In the genomic region with DNA sequence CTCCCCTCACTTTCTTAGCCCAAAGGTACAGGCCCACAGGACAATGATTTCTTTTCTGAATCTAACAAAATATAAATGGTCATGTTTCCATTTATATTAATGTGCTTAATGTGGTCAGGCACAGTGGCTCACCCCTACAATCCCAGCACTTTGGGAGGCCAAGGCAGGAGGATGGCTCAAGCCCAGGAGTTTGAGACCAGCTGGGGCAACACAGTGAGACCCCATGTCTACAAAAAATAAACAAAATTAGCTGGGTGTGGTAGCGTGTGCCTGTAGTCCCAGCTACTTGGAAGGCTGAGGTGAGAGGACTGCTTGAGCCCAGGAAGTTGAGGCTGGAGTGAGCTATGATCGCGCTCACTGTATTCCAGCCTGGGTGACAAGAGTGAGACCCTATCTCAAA, we compare ENCODE assay signal across 13 cellular contexts.
DNase-seq lines count a peak whose midpoint lies in the region; ATAC-seq and TF ChIP-seq lines count a peak whose summit lies in the region.
"Had no signal": no experiment of that assay in that cellular context is flagged by ENCODE, and none has a peak within 500 bp of the region (broad histone marks: within the 10 kb centered on the region; RNA-seq: fewer than 3 reads in every experiment).

No MANE protein-coding gene starts in this region.

- H3K27me3 ChIP-seq in heart right ventricle, result no peaks in the 10 kb centered on the region
- no peaks in the 10 kb centered on the region for H3K27me3 ChIP-seq in dorsolateral prefrontal cortex
- no peaks in the 10 kb centered on the region for H3K27me3 ChIP-seq in psoas muscle (ENCODE audit: insufficient read depth in 3 of 3, low read length in 2 of 3)
- no peaks in the 10 kb centered on the region for H3K27me3 ChIP-seq in vagina

- no peaks in the 10 kb centered on the region for H3K27me3 Mint-ChIP-seq in stimulated activated memory B cell treated with anti-CD40 and anti-IgM and Interleukin-4, amounts not matched to agents 10 μg/mL and 1 μg/mL and 100 μg/mL, for 72 hours
- H3K27me3 Mint-ChIP-seq: B cell had no signal

- no peak overlapping the region for H3K4me3 Mint-ChIP-seq in stimulated activated memory B cell treated with anti-CD40 and anti-IgM and Interleukin-4, amounts not matched to agents 10 μg/mL and 1 μg/mL and 100 μg/mL, for 72 hours
- H3K4me3 Mint-ChIP-seq: B cell had no signal

- TF ChIP-seq POLR2A in vagina (IDR thresholded peaks at IDR 0.05), result no peak

- H3K36me3 Mint-ChIP-seq in stimulated activated memory B cell treated with anti-CD40 and anti-IgM and Interleukin-4, amounts not matched to agents 10 μg/mL and 1 μg/mL and 100 μg/mL, for 72 hours, result no peaks in the 10 kb centered on the region

- DNase-seq in heart right ventricle (no peak), left cardiac atrium (no peak), dorsolateral prefrontal cortex (no peak), psoas muscle (no peak), vagina (ENCODE audit: extremely low spot score in 2 of 2) (no peak), MV-4-11 (lab: John Stamatoyannopoulos, UW) (no peak), NCI-H526 treated with DMSO at 0.1 percent for 48 hours (lab: John Stamatoyannopoulos, UW) (no peak)
- DNase-seq: EL, NCI-H1417, NCI-H524, SIG-M5 had no signal

- H3K9me3 Mint-ChIP-seq in stimulated activated memory B cell treated with anti-CD40 and anti-IgM and Interleukin-4, amounts not matched to agents 10 μg/mL and 1 μg/mL and 100 μg/mL, for 72 hours, result no peaks in the 10 kb centered on the region

- ATAC-seq in heart right ventricle (peak in 1 of 8 donors; percentile 28), left cardiac atrium (no peak), psoas muscle (peak in 3 of 4 donors; percentile 0 to 1 (median 1))
- no peak for ATAC-seq in stimulated activated memory B cell treated with anti-CD40 and anti-IgM and Interleukin-4, amounts not matched to agents 10 μg/mL and 1 μg/mL and 100 μg/mL, for 72 hours

- H3K27ac Mint-ChIP-seq in stimulated activated memory B cell treated with anti-CD40 and anti-IgM and Interleukin-4, amounts not matched to agents 10 μg/mL and 1 μg/mL and 100 μg/mL, for 72 hours, result no peak overlapping the region
- H3K27ac Mint-ChIP-seq: B cell had no signal

- H3K36me3 ChIP-seq in heart right ventricle (peaks cover 0 to 86% (median 5%) of the 10 kb centered on the region in 9 donors), psoas muscle (ENCODE audit: insufficient read depth in 1 of 2, low read depth in 1 of 2) (peaks cover 12 to 60% of the 10 kb centered on the region in 2 donors), vagina (peaks cover 0 to 79% of the 10 kb centered on the region in 2 donors)

- H3K4me1 ChIP-seq in heart right ventricle (peaks cover 8 to 91% (median 45%) of the 10 kb centered on the region in 9 donors), psoas muscle (peaks cover 93% of the 10 kb centered on the region), vagina (peaks cover 100% of the 10 kb centered on the region)

- H3K27ac ChIP-seq in heart right ventricle (peak overlapping the region; percentile 23 to 79 (median 64)), dorsolateral prefrontal cortex (peak overlapping the region; percentile 24 to 98 (median 86)), psoas muscle (peak overlapping the region; percentile 95), vagina (peak overlapping the region; percentile 88)

- no peaks in the 10 kb centered on the region for H3K9me3 ChIP-seq in heart right ventricle
- no peaks in the 10 kb centered on the region for H3K9me3 ChIP-seq in psoas muscle
- H3K9me3 ChIP-seq in vagina, result no peaks in the 10 kb centered on the region

- no peak for TF ChIP-seq CTCF in heart right ventricle (IDR thresholded peaks at IDR 0.05)
- TF ChIP-seq CTCF in dorsolateral prefrontal cortex (IDR thresholded peaks at IDR 0.05 in 54 of 56, conservative IDR thresholded peaks at IDR 0.05 in 2 of 56; ENCODE audit: low read depth in 1 of 56, partially characterized antibody in 56 of 56), result no peak
- no peak for TF ChIP-seq CTCF in psoas muscle (IDR thresholded peaks at IDR 0.05)
- TF ChIP-seq CTCF in vagina (IDR thresholded peaks at IDR 0.05), result no peak

- intact Hi-C loops in heart right ventricle (cut with DNase I) (loop anchor here in 5 of 10 donors (5.0 to 10.0 kb wide), 6 partner anchors 32 to 97 kb away; partner anchors contain the start of gene FKBP5 (in 2 of the 5)), left cardiac atrium (cut with DNase I) (loop anchor here (10.0 kb wide), 2 partner anchors 45 to 65 kb away; no protein-coding TSS in a partner anchor), dorsolateral prefrontal cortex (cut with DNase I) (no loop called here), psoas muscle (cut with DNase I) (loop anchor here in 1 of 2 donors (10.0 kb wide), 2 partner anchors 75 to 95 kb away; partner anchors contain the start of gene FKBP5), vagina (cut with DNase I) (no loop called here)

- WGBS in heart right ventricle, 2 donors, result 98 to 99% methylated on average over 3 of the region's 3 CpGs
- WGBS in psoas muscle, 3 donors, result 96 to 100% (median 98%) methylated on average over 3 of the region's 3 CpGs

- no peak overlapping the region for H3K4me3 ChIP-seq in heart right ventricle
- H3K4me3 ChIP-seq in dorsolateral prefrontal cortex, result no peak overlapping the region
- no peak overlapping the region for H3K4me3 ChIP-seq in psoas muscle
- no peak overlapping the region for H3K4me3 ChIP-seq in vagina

- peaks cover 8% of the 10 kb centered on the region for H3K4me1 Mint-ChIP-seq in stimulated activated memory B cell treated with anti-CD40 and anti-IgM and Interleukin-4, amounts not matched to agents 10 μg/mL and 1 μg/mL and 100 μg/mL, for 72 hours

Comparison
In these comparisons a context has a peak if more than half of its experiments do, and no peak if none do; other contexts are left out.
1. ATAC-seq: peak in psoas muscle (3 of 4); none in left cardiac atrium (0 of 2) and stimulated activated memory B cell treated with anti-CD40 and anti-IgM and Interleukin-4, amounts not matched to agents 10 μg/mL and 1 μg/mL and 100 μg/mL, for 72 hours (single experiment).
2. intact Hi-C loops: an anchor here in left cardiac atrium (10.0 kb wide); none called in dorsolateral prefrontal cortex and vagina.
3. Peak in every context shown above with its lines, with median percentiles within 50 percentile points of each other: H3K27ac ChIP-seq.